15 cellular contexts compared by ENCODE assay signal in the genomic region with DNA sequence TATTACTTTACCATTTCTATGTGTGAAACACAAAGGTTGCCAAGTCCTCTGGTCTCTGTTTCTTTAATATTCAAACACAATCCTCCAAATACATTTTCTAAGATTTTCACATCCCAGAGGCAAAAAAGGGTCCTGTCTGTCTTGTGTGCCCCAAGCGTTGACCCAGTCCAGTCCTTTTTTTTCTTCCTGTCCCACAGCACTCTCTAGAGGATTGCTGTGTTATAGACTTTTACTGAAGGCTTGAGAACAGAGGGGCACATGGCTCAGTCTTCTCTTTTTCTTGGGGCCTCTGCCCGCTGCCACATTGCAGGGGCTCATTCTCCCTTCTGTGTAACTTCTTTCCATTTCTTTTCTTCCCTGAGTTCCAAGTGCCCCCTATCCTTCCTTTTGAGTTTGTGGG.
DNase-seq lines count a peak whose midpoint lies in the region; ATAC-seq, FAIRE-seq and TF ChIP-seq lines count a peak whose summit lies in the region.
"Had no signal": no experiment of that assay in that cellular context is flagged by ENCODE, and none has a peak within 500 bp of the region (broad histone marks: within the 10 kb centered on the region; RNA-seq: fewer than 3 reads in every experiment).

No MANE protein-coding gene starts in this region.

- peak; percentile 21; the same call in 1 of the 2 replicates for TF ChIP-seq RAD21 in Ishikawa (IDR thresholded peaks at IDR 0.05; ENCODE audit: low read depth)

- peak; percentile 29 for TF ChIP-seq CTCF in D721Med (IDR thresholded peaks at IDR 0.05; ENCODE audit: insufficient read depth, missing control alignments)

- H3K4me1 Mint-ChIP-seq in activated CD8-positive, alpha-beta memory T cell treated with anti-CD3 and anti-CD28 coated beads, Interleukin-2, amount 10 ng/mL, durations not matched to agents 7 days and 5 days, result no peaks in the 10 kb centered on the region

- FAIRE-seq in D721Med (lab: Jason Lieb, UNC), result no peak

- DNase-seq in D721Med (ENCODE audit: insufficient read length, low spot score) (no peak), amniotic epithelial cell (ENCODE audit: low read depth) (peak; percentile 43), left lobe of liver (ENCODE audit: low spot score) (no peak), HuH-7.5 (ENCODE audit: low spot score) (no peak), NCI-H128 (lab: John Stamatoyannopoulos, UW; ENCODE audit: unreplicated experiment) (no peak)
- no peak for DNase-seq in activated CD8-positive, alpha-beta memory T cell treated with anti-CD3 and anti-CD28 coated beads, Interleukin-2, amount 10 ng/mL, durations not matched to agents 7 days and 5 days
- DNase-seq in activated T-cell treated with anti-CD3 and anti-CD28 coated beads, Interleukin-2, amount 50 U/mL, for 1 hour, result no peak
- DNase-seq: activated naive CD4-positive, alpha-beta T cell treated with Interleukin-2 at 50 U/mL for 16 hours; central memory CD4-positive, alpha-beta T cell; heart right ventricle; NCI-H1436 treated with DMSO at 0.1 percent for 48 hours; NCI-H510A treated with DMSO at 0.1 percent for 48 hours; nucleus accumbens; SHP77 had no signal

- H3K9me3 Mint-ChIP-seq in activated CD8-positive, alpha-beta memory T cell treated with anti-CD3 and anti-CD28 coated beads, Interleukin-2, amount 10 ng/mL, durations not matched to agents 7 days and 5 days (ENCODE audit: low read depth), result no peaks in the 10 kb centered on the region

- H3K4me3 Mint-ChIP-seq in activated CD8-positive, alpha-beta memory T cell treated with anti-CD3 and anti-CD28 coated beads, Interleukin-2, amount 10 ng/mL, durations not matched to agents 7 days and 5 days, result no peak overlapping the region

- peak; percentile 72 for ATAC-seq in left lobe of liver
- no peak for ATAC-seq in activated CD8-positive, alpha-beta memory T cell treated with anti-CD3 and anti-CD28 coated beads, Interleukin-2, amount 10 ng/mL, durations not matched to agents 7 days and 5 days
- ATAC-seq: heart right ventricle had no signal

- H3K27ac Mint-ChIP-seq in activated CD8-positive, alpha-beta memory T cell treated with anti-CD3 and anti-CD28 coated beads, Interleukin-2, amount 10 ng/mL, durations not matched to agents 7 days and 5 days, result no peak overlapping the region

- no peaks in the 10 kb centered on the region for H3K36me3 Mint-ChIP-seq in activated CD8-positive, alpha-beta memory T cell treated with anti-CD3 and anti-CD28 coated beads, Interleukin-2, amount 10 ng/mL, durations not matched to agents 7 days and 5 days

- CTCF ChIA-PET in activated CD8-positive, alpha-beta memory T cell treated with anti-CD3 and anti-CD28 coated beads, Interleukin-2, amount 10 ng/mL, durations not matched to agents 7 days and 5 days (lab: Charles Lee), result interaction anchor here (0.8 kb wide), 1 partner anchor 23 kb away, joined by 3 read pairs; no protein-coding TSS in a partner anchor

- TF ChIP-seq EP300 in Ishikawa (IDR thresholded peaks at IDR 0.05; ENCODE audit: borderline replicate concordance), result no peak

- H3K27me3 Mint-ChIP-seq in activated CD8-positive, alpha-beta memory T cell treated with anti-CD3 and anti-CD28 coated beads, Interleukin-2, amount 10 ng/mL, durations not matched to agents 7 days and 5 days, result no peaks in the 10 kb centered on the region

TF ChIP-seq in Ishikawa, 13 proteins besides CTCF, POLR2A, EP300 and RAD21:
- no peak for TF ChIP-seq EGR1 (IDR thresholded peaks at IDR 0.05)
- TF ChIP-seq TEAD4 (IDR thresholded peaks at IDR 0.05), result no peak
- no peak for TF ChIP-seq CEBPB (IDR thresholded peaks at IDR 0.05)
- TF ChIP-seq, protein P1, sequence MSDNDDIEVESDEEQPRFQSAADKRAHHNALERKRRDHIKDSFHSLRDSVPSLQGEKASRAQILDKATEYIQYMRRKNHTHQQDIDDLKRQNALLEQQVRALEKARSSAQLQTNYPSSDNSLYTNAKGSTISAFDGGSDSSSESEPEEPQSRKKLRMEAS (IDR thresholded peaks at IDR 0.05), result no peak
- TF ChIP-seq NFIC (IDR thresholded peaks at IDR 0.05), result no peak
- no peak for TF ChIP-seq ZBTB7A (IDR thresholded peaks at IDR 0.05; ENCODE audit: low read depth)
- TF ChIP-seq, protein P2, sequence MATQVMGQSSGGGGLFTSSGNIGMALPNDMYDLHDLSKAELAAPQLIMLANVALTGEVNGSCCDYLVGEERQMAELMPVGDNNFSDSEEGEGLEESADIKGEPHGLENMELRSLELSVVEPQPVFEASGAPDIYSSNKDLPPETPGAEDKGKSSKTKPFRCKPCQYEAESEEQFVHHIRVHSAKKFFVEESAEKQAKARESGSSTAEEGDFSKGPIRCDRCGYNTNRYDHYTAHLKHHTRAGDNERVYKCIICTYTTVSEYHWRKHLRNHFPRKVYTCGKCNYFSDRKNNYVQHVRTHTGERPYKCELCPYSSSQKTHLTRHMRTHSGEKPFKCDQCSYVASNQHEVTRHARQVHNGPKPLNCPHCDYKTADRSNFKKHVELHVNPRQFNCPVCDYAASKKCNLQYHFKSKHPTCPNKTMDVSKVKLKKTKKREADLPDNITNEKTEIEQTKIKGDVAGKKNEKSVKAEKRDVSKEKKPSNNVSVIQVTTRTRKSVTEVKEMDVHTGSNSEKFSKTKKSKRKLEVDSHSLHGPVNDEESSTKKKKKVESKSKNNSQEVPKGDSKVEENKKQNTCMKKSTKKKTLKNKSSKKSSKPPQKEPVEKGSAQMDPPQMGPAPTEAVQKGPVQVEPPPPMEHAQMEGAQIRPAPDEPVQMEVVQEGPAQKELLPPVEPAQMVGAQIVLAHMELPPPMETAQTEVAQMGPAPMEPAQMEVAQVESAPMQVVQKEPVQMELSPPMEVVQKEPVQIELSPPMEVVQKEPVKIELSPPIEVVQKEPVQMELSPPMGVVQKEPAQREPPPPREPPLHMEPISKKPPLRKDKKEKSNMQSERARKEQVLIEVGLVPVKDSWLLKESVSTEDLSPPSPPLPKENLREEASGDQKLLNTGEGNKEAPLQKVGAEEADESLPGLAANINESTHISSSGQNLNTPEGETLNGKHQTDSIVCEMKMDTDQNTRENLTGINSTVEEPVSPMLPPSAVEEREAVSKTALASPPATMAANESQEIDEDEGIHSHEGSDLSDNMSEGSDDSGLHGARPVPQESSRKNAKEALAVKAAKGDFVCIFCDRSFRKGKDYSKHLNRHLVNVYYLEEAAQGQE (IDR thresholded peaks at IDR 0.05; ENCODE audit: low read depth), result no peak
- TF ChIP-seq FOXM1 (IDR thresholded peaks at IDR 0.05; ENCODE audit: borderline replicate concordance, low read depth), result no peak
- TF ChIP-seq, protein P3, sequence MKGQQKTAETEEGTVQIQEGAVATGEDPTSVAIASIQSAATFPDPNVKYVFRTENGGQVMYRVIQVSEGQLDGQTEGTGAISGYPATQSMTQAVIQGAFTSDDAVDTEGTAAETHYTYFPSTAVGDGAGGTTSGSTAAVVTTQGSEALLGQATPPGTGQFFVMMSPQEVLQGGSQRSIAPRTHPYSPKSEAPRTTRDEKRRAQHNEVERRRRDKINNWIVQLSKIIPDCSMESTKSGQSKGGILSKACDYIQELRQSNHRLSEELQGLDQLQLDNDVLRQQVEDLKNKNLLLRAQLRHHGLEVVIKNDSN (IDR thresholded peaks at IDR 0.05), result no peak
- TF ChIP-seq TAF1 (IDR thresholded peaks at IDR 0.05; ENCODE audit: low read depth), result no peak
- TF ChIP-seq CREB1 (IDR thresholded peaks at IDR 0.05; ENCODE audit: low read depth), result no peak
- no peak for TF ChIP-seq TCF12 (IDR thresholded peaks at IDR 0.05; ENCODE audit: low read depth)
- no peak for TF ChIP-seq YY1 (IDR thresholded peaks at IDR 0.05; ENCODE audit: low read depth)
